21 cellular contexts compared by ENCODE assay signal in the genomic region with DNA sequence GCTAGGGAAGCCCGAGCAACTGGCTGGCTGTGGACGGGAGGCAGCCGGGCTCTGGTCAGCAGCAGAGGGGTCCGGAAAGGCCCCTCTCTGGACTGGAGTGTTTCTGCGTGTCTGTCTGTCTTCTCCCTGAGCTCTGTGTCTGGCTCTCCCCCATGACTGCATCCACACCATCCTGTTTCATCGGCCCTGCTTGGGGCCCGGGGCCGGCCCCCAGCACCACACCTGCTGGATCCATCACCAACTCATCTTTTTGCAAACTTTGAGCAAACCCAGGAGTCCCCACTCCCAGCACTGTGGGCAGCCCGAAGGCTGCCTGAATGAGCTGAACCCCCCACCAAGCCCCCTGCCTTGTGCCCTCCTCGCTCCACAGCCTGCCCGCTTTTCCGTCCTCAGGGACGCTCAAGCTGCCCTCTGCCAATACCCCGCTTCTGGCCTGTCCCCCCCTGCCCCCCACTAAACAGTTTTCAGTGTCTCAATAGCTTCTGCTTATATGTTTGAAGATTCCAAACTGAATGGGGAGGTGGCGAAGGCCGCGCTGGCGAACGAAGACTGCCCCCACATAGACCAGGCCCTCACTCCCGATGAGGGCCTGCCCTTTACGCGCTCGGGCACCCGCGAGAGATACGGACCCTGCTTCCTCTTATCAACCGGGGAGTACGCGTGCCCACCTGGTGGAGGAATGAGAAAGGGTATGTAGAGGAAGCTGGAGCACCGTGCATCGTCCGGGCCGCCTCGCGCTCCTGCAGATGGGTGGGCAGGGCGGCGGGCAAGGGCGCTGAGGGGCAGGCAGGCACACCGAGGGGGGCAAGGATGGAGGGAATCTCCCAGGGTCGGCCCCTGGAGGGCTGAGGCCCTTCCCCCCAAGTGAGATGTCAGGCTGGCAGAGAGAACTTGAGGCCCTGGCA. TPM values are rescaled to one million over a fixed set of nuclear protein-coding genes. Genes with fewer than 3 reads are reported as not detected.
"Had no signal": no experiment of that assay in that cellular context is flagged by ENCODE, and none has a peak within 500 bp of the region (broad histone marks: within the 10 kb centered on the region; RNA-seq: fewer than 3 reads in every experiment).

No MANE protein-coding gene starts in this region.

- H3K4me3 ChIP-seq: MG63, SJSA1, SK-N-MC had no signal

- H3K27me3 ChIP-seq: MG63 had no signal

- H3K9me3 ChIP-seq: MG63, SJSA1 had no signal

- DNase-seq: Karpas-422, KG1, MG63, NCI-H1092 treated with DMSO at 0.1 percent for 48 hours, NCI-H1436, NCI-H187, NCI-H2029, NCI-H2081 treated with DMSO at 0.1 percent for 48 hours, NCI-H2171, NCI-H226, NCI-H446, NCI-H510A, NCI-H524 treated with DMSO at 0.1 percent for 48 hours, NCI-H69, NCI-H774, Right ventricle myocardium superior, RPMI8226, SIG-M5 had no signal

- H3K36me3 ChIP-seq: MG63, SJSA1 had no signal

- H3K27ac ChIP-seq: SJSA1, SK-N-MC had no signal

- H3K4me1 ChIP-seq: SJSA1 had no signal

RNA-seq across cellular contexts. Expression of gene KCNC1, which starts 44.6 kb away (rescaled TPM):
- total RNA-seq: HT-29, Right ventricle myocardium superior, SJSA1 had no signal

RNA-seq across cellular contexts. Expression of gene MYOD1, which starts 59.8 kb away (rescaled TPM):
- total RNA-seq: HT-29, Right ventricle myocardium superior, SJSA1 had no signal
